In the genomic region with DNA sequence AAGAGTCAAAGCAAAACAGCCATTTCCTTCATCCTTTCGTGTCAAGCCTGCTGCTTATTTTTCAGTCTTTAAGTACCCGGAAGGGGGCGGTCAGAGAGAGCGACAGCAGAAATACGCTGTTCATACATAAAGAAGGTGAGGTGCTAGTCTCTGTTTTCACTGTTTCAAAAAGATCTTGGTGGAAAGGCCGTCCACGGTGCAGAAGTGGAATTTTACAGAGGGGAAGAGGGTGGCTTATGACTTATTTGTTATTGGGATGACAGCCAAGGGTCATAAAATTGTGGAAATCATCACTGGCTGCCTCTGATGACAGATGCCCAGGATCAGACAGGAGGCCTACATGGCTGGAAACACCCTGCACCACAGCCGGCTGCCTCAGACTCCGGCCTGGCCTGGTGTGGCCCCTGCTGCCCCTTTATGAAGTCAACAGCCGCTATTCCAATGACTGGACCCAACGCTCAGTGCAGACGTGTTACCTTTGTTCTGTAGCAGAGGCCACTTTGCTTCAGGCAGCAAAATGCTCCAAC, we compare ENCODE assay signal across 10 cellular contexts. TPM values are rescaled to one million over a fixed set of nuclear protein-coding genes. Genes with fewer than 3 reads are reported as not detected.
DNase-seq lines count a peak whose midpoint lies in the region; ATAC-seq, FAIRE-seq and TF ChIP-seq lines count a peak whose summit lies in the region.
"Had no signal": no experiment of that assay in that cellular context is flagged by ENCODE, and none has a peak within 500 bp of the region (broad histone marks: within the 10 kb centered on the region; RNA-seq: fewer than 3 reads in every experiment).

No MANE protein-coding gene starts in this region.

- H3K4me3 ChIP-seq in choroid plexus epithelial cell (ENCODE audit: low read depth, low read length) (no peak overlapping the region), pancreas (no peak overlapping the region)

- peaks cover 4 to 35% (median 7%) of the 10 kb centered on the region in 3 donors for H3K4me1 ChIP-seq in pancreas

- peak; percentile 13 for DNase-seq in GF-D8 (lab: John Stamatoyannopoulos, UW)
- peak; percentile 8 for DNase-seq in HT-29 (ENCODE audit: low spot score)
- DNase-seq in choroid plexus epithelial cell (ENCODE audit: low read depth): peak; percentile 68
- no peak for DNase-seq in pancreas
- DNase-seq in NCI-H1436 (lab: John Stamatoyannopoulos, UW): no peak
- no peak for DNase-seq in stimulated activated naive CD4-positive, alpha-beta T cell treated with Interleukin-2 at 50 U/mL for 16 hours (lab: John Stamatoyannopoulos, UW)
- no peak for DNase-seq in 8988T
- DNase-seq in ureter (ENCODE audit: low spot score): no peak
- DNase-seq: activated CD4-positive, CD25-positive, alpha-beta regulatory T cell had no signal

- 75 to 77% methylated on average over 12 of the region's 12 CpGs for WGBS in pancreas, 2 donors

- H3K27ac ChIP-seq in pancreas: peak overlapping the region in 1 of 4 donors; percentile 44
- H3K27ac ChIP-seq: KMS-11 had no signal

- no peak for FAIRE-seq in pancreas (lab: Jason Lieb, UNC)

- no peaks in the 10 kb centered on the region for H3K9me3 ChIP-seq in pancreas

- intact Hi-C loops in pancreas (cut with DNase I): no loop called here

- peak; percentile 31 for TF ChIP-seq CTCF in choroid plexus epithelial cell (conservative IDR thresholded peaks at IDR 0.05; ENCODE audit: low read depth, low read length)
- TF ChIP-seq CTCF in pancreas (IDR thresholded peaks at IDR 0.05): no peak

- peak in 3 of 4 donors; percentile 42 to 68 (median 48) for ATAC-seq in pancreas

- H3K27me3 ChIP-seq in pancreas: no peaks in the 10 kb centered on the region

- peaks cover 0 to 8% (median 0%) of the 10 kb centered on the region in 3 donors for H3K36me3 ChIP-seq in pancreas

RNA-seq across cellular contexts. Expression of a gene that starts 57.0 kb away (rescaled TPM):
- 2.6 and 3.0 TPM in 2 replicates for total RNA-seq in HT-29 (2014; rRNA removed; shearing (Covaris generic))
- 10 to 100 TPM; 21.4 to 49.0 (median 26.5) TPM for total RNA-seq in pancreas
- polyA plus RNA-seq in pancreas: 1 to 10 TPM; 6.7 to 9.8 TPM
- 48.2 TPM for total RNA-seq in ureter

Comparison
In these comparisons a context has a peak if more than half of its experiments do, and no peak if none do; other contexts are left out.
1. DNase-seq: peak in GF-D8 (single experiment), HT-29 (single experiment) and choroid plexus epithelial cell (single experiment); none in pancreas (0 of 6), NCI-H1436 (single experiment), stimulated activated naive CD4-positive, alpha-beta T cell treated with Interleukin-2 at 50 U/mL for 16 hours (single experiment), 8988T (single experiment) and ureter (single experiment).